ENCODE assay signal across 15 cellular contexts in genomic region chr2:41741951-41742563, GRCh38.
A peak's percentile ranks its signal among the peaks of the same experiment; 100 is the strongest.
DNase-seq lines count a peak whose midpoint lies in the region; ATAC-seq and TF ChIP-seq lines count a peak whose summit lies in the region.
"Had no signal": no experiment of that assay in that cellular context is flagged by ENCODE, and none has a peak within 500 bp of the region (broad histone marks: within the 10 kb centered on the region; RNA-seq: fewer than 3 reads in every experiment).

No MANE protein-coding gene starts in this region.

- H3K79me2 ChIP-seq in OCI-LY3 (ENCODE audit: low read length): no peaks in the 10 kb centered on the region

- H3K9ac ChIP-seq in OCI-LY3 (ENCODE audit: low read length): no peak overlapping the region

- H3K4me3 ChIP-seq in OCI-LY3 (ENCODE audit: low read length) (no peak overlapping the region), tibial artery (no peak overlapping the region)
- H3K4me3 ChIP-seq: suprapubic skin had no signal

- H3K4me2 ChIP-seq in OCI-LY3 (ENCODE audit: low read length): peak overlapping the region; percentile 21

- no peak overlapping the region for H3K27ac ChIP-seq in OCI-LY3 (ENCODE audit: low read length)
- no peak overlapping the region for H3K27ac ChIP-seq in tibial artery
- H3K27ac ChIP-seq: C4-2B, suprapubic skin had no signal

- H4K20me1 ChIP-seq in OCI-LY3 (ENCODE audit: insufficient read depth, low read length): no peaks in the 10 kb centered on the region

- no peaks in the 10 kb centered on the region for H3K36me3 ChIP-seq in OCI-LY3 (replicated peaks; ENCODE audit: low read depth, low read length)
- no peaks in the 10 kb centered on the region for H3K36me3 ChIP-seq in tibial artery
- H3K36me3 ChIP-seq: suprapubic skin had no signal

- H2AFZ ChIP-seq in OCI-LY3 (ENCODE audit: low read depth, low read length): peak overlapping the region; percentile 28; the same call in 1 of the 2 replicates

- ATAC-seq in GM18517 (IDR thresholded peaks at IDR 0.05; ENCODE audit: unreplicated experiment) (peak; percentile 90), GM21381 (IDR thresholded peaks at IDR 0.05; ENCODE audit: unreplicated experiment) (peak; percentile 100), HG03060 (IDR thresholded peaks at IDR 0.05; ENCODE audit: low read depth, unreplicated experiment) (peak; percentile 94)

- H3K4me1 ChIP-seq in OCI-LY3 (ENCODE audit: low read length): peaks cover 23% of the 10 kb centered on the region
- H3K4me1 ChIP-seq in tibial artery: peaks cover 0 to 5% (median 0%) of the 10 kb centered on the region in 4 donors
- H3K4me1 ChIP-seq: suprapubic skin had no signal

- H3K27me3 ChIP-seq in OCI-LY3 (ENCODE audit: low read depth, low read length) (no peaks in the 10 kb centered on the region), tibial artery (no peaks in the 10 kb centered on the region)
- H3K27me3 ChIP-seq: suprapubic skin had no signal

- H3K9me3 ChIP-seq in OCI-LY3 (ENCODE audit: insufficient read depth, low read length) (peaks cover 3% of the 10 kb centered on the region; the same call in 1 of the 2 replicates), tibial artery (peaks cover 0 to 4% (median 0%) of the 10 kb centered on the region in 3 donors)
- H3K9me3 ChIP-seq: suprapubic skin had no signal

- TF ChIP-seq CTCF in OCI-LY3 (IDR thresholded peaks at IDR 0.05; ENCODE audit: low read depth, low read length) (no peak), tibial artery (IDR thresholded peaks at IDR 0.05) (no peak)

- no peak for DNase-seq in NCI-H524 treated with DMSO at 0.1 percent for 48 hours (lab: John Stamatoyannopoulos, UW)
- no peak for DNase-seq in AG08396 (ENCODE audit: low spot score)
- no peak for DNase-seq in tibial artery
- DNase-seq in NCI-H1048 (lab: John Stamatoyannopoulos, UW): no peak
- DNase-seq: caudate nucleus; IMR-90; NCI-H510A treated with DMSO at 0.1 percent for 48 hours; stimulated activated CD4-positive, alpha-beta T cell treated with anti-CD3 and anti-CD28 coated beads, Interleukin-2, amount 100 ng/mL, for 48 hours; T-helper 2 cell had no signal

- intact Hi-C loops in tibial artery (cut with DNase I; ENCODE audit: low total_unique reads): no loop called here
